19 cellular contexts compared by ENCODE assay signal in the genomic region with DNA sequence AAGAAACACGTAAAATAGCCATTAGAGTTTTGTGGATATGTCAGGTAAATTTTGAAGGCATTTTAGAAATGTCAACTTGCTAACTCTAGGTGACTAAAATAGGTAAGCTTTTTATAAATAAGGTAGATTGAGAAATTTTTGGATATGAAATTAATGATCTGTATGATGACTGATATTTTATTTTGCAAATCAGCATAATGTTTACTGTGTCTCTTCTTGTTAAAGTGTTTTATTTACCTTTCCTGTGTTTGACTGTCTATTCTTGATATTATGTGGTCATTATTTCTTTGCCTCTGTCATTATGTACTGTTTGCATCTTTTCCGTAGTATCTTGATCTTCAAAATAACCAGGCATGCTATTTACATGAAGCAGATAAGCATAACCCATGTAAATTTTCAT. TPM values are rescaled to one million over a fixed set of nuclear protein-coding genes. Genes with fewer than 3 reads are reported as not detected.
DNase-seq lines count a peak whose midpoint lies in the region; ATAC-seq, FAIRE-seq and TF ChIP-seq lines count a peak whose summit lies in the region.
"Had no signal": no experiment of that assay in that cellular context is flagged by ENCODE, and none has a peak within 500 bp of the region (broad histone marks: within the 10 kb centered on the region; RNA-seq: fewer than 3 reads in every experiment).

No MANE protein-coding gene starts in this region.

- H3F3A ChIP-seq in SK-N-SH (replicated peaks; ENCODE audit: insufficient read depth) (peaks cover 19% of the 10 kb centered on the region), PC-3 (ENCODE audit: low read length, unreplicated experiment) (no peaks in the 10 kb centered on the region)

- H3K9ac ChIP-seq in SK-N-SH (no peak overlapping the region), PC-3 (ENCODE audit: low read length) (no peak overlapping the region)
- H3K9ac ChIP-seq: GM23248 had no signal

- DNase-seq in A549 (ENCODE audit: low read depth in 1 of 2, low spot score in 1 of 2) (no peak), NCI-H526 treated with DMSO at 0.1 percent for 48 hours (lab: John Stamatoyannopoulos, UW) (peak; percentile 57), SK-N-SH (no peak), NCI-H524 treated with DMSO at 0.1 percent for 48 hours (lab: John Stamatoyannopoulos, UW) (no peak), PC-3 (no peak)
- DNase-seq: ACHN; Caco-2; CD4-positive, alpha-beta T cell; GF-D8; GM23248; HCEC 1CT; IMR-90; KBM-7 had no signal

- H3K4me1 ChIP-seq in A549 (no peaks in the 10 kb centered on the region), SK-N-SH (ENCODE audit: control insufficient read depth in 1 of 2, insufficient read depth in 2 of 2, low read depth in 1 of 2, low read length in 1 of 2) (no peaks in the 10 kb centered on the region), PC-3 (ENCODE audit: insufficient read depth, low read length) (no peaks in the 10 kb centered on the region)
- H3K4me1 ChIP-seq: Caco-2 had no signal

- BruUV-seq in PC-3 (replicated peaks; lab: Mats Ljungman, UMichigan): no TSS peak

- H4K20me1 ChIP-seq in SK-N-SH (ENCODE audit: insufficient read depth): no peaks in the 10 kb centered on the region
- H4K20me1 ChIP-seq in PC-3 (ENCODE audit: low read length): no peaks in the 10 kb centered on the region

- intact Hi-C loops in PC-3 (cut with micrococcal nuclease): no loop called here

- POLR2A ChIA-PET in A549 (lab: Yijun Ruan, JAX) (no interaction called here), SK-N-SH (lab: Yijun Ruan, JAX) (no interaction called here), PC-3 (lab: Charles Lee; ENCODE audit: unreplicated experiment) (no interaction called here)

- H3K9me2 ChIP-seq in SK-N-SH (no peaks in the 10 kb centered on the region), PC-3 (replicated peaks; ENCODE audit: low read length) (no peaks in the 10 kb centered on the region)

- FAIRE-seq in A549 (lab: Jason Lieb, UNC) (peak; percentile 98), G401.6 (lab: Jason Lieb, UNC) (peak; percentile 41), islet of Langerhans (lab: Jason Lieb, UNC) (peak; percentile 83)
- FAIRE-seq: D721Med, GM12878 had no signal

- CTCF ChIA-PET in A549 (lab: Yijun Ruan, JAX): no interaction called here
- CTCF ChIA-PET in SK-N-SH (lab: Yijun Ruan, JAX): interaction anchor here (1.0 kb wide), 1 partner anchor 14 kb away, joined by 3 read pairs; no protein-coding TSS in a partner anchor
- CTCF ChIA-PET in PC-3 (lab: Charles Lee): no interaction called here

- ATAC-seq in A549: no peak
- no peak for ATAC-seq in PC-3

- H3K27me3 ChIP-seq in SK-N-SH (ENCODE audit: insufficient read depth) (no peaks in the 10 kb centered on the region), PC-3 (ENCODE audit: low read length) (no peaks in the 10 kb centered on the region)

- TF ChIP-seq CTCF in A549 (IDR thresholded peaks at IDR 0.05) (no peak), SK-N-SH (IDR thresholded peaks at IDR 0.05) (no peak), PC-3 (conservative IDR thresholded peaks at IDR 0.05; ENCODE audit: low read depth, low read length) (no peak)

- TF ChIP-seq RAD21 in A549 (conservative IDR thresholded peaks at IDR 0.05 in 1 of 2, IDR thresholded peaks at IDR 0.05 in 1 of 2): no peak
- no peak for TF ChIP-seq RAD21 in SK-N-SH (IDR thresholded peaks at IDR 0.05; ENCODE audit: low read length)

- no peak overlapping the region for H3K27ac ChIP-seq in A549
- no peak overlapping the region for H3K27ac ChIP-seq in SK-N-SH (ENCODE audit: low read depth in 2 of 2, low read length in 1 of 2)
- no peak overlapping the region for H3K27ac ChIP-seq in PC-3 (ENCODE audit: low read length)
- H3K27ac ChIP-seq: C4-2B, GM23248, HL-60 had no signal

- peaks cover 4 to 17% of the 10 kb centered on the region in 2 experiments for H3K36me3 ChIP-seq in SK-N-SH (replicated peaks in 1 of 2; ENCODE audit: control insufficient read depth in 1 of 2, insufficient read depth in 2 of 2, low read length in 1 of 2)
- no peaks in the 10 kb centered on the region for H3K36me3 ChIP-seq in PC-3 (ENCODE audit: low read depth, low read length)

- no peak overlapping the region for H2AFZ ChIP-seq in SK-N-SH (ENCODE audit: low read depth)
- no peak overlapping the region for H2AFZ ChIP-seq in PC-3 (ENCODE audit: low read length)
- H2AFZ ChIP-seq: GM23248 had no signal

- no peak overlapping the region for H3K4me2 ChIP-seq in A549
- no peak overlapping the region for H3K4me2 ChIP-seq in SK-N-SH
- no peak overlapping the region for H3K4me2 ChIP-seq in PC-3 (ENCODE audit: low read length)

- WGBS in A549 (ENCODE audit: missing lambda C conversion rate): 92% methylated on average over 2 of the region's 2 CpGs
- 97% methylated on average over 2 of the region's 2 CpGs for WGBS in SK-N-SH (ENCODE audit: low lambda C conversion rate)

- H3K79me2 ChIP-seq in SK-N-SH (ENCODE audit: insufficient read depth) (peaks cover 27% of the 10 kb centered on the region), PC-3 (ENCODE audit: low read length) (no peaks in the 10 kb centered on the region)

- TF ChIP-seq EP300 in A549 (IDR thresholded peaks at IDR 0.05) (no peak), SK-N-SH (IDR thresholded peaks at IDR 0.05; ENCODE audit: borderline replicate concordance in 1 of 2, low read depth in 1 of 2, low read length in 1 of 2) (no peak)

- no peak for TF ChIP-seq POLR2A in A549 (IDR thresholded peaks at IDR 0.05; ENCODE audit: low read length)

- H3K9me3 ChIP-seq in A549 (no peaks in the 10 kb centered on the region), SK-N-SH (0 out of 2 replicates have a peak, but pooled peaks cover 4% of the 10 kb centered on the region), PC-3 (ENCODE audit: low read length) (no peaks in the 10 kb centered on the region)
- H3K9me3 ChIP-seq: Caco-2 had no signal

- H3K4me3 ChIP-seq in A549 (no peak overlapping the region), SK-N-SH (ENCODE audit: low read depth in 2 of 2, low read length in 1 of 2) (no peak overlapping the region), PC-3 (ENCODE audit: low read length) (no peak overlapping the region)
- H3K4me3 ChIP-seq: GM12878, GM23248 had no signal

TF ChIP-seq in A549, 52 proteins besides CTCF, POLR2A, EP300 and RAD21:
- no peak for TF ChIP-seq NFE2L2 (conservative IDR thresholded peaks at IDR 0.05; ENCODE audit: low read length)
- TF ChIP-seq MAFK (IDR thresholded peaks at IDR 0.05; ENCODE audit: partially characterized antibody): peak; percentile 57

TF ChIP-seq in SK-N-SH, 30 proteins besides CTCF, POLR2A, EP300 and RAD21 (continues in another document):
- TF ChIP-seq, protein P1, sequence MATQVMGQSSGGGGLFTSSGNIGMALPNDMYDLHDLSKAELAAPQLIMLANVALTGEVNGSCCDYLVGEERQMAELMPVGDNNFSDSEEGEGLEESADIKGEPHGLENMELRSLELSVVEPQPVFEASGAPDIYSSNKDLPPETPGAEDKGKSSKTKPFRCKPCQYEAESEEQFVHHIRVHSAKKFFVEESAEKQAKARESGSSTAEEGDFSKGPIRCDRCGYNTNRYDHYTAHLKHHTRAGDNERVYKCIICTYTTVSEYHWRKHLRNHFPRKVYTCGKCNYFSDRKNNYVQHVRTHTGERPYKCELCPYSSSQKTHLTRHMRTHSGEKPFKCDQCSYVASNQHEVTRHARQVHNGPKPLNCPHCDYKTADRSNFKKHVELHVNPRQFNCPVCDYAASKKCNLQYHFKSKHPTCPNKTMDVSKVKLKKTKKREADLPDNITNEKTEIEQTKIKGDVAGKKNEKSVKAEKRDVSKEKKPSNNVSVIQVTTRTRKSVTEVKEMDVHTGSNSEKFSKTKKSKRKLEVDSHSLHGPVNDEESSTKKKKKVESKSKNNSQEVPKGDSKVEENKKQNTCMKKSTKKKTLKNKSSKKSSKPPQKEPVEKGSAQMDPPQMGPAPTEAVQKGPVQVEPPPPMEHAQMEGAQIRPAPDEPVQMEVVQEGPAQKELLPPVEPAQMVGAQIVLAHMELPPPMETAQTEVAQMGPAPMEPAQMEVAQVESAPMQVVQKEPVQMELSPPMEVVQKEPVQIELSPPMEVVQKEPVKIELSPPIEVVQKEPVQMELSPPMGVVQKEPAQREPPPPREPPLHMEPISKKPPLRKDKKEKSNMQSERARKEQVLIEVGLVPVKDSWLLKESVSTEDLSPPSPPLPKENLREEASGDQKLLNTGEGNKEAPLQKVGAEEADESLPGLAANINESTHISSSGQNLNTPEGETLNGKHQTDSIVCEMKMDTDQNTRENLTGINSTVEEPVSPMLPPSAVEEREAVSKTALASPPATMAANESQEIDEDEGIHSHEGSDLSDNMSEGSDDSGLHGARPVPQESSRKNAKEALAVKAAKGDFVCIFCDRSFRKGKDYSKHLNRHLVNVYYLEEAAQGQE (IDR thresholded peaks at IDR 0.05; ENCODE audit: low read depth, low read length): no peak
- TF ChIP-seq NFIC (IDR thresholded peaks at IDR 0.05; ENCODE audit: borderline replicate concordance) (no peak), SMC3 (IDR thresholded peaks at IDR 0.05; ENCODE audit: low read depth, low read length) (no peak), RCOR1 (IDR thresholded peaks at IDR 0.05; ENCODE audit: low read length) (no peak), FOXJ3 (CRISPR knock-in tag; IDR thresholded peaks at IDR 0.05) (no peak), SIN3A (IDR thresholded peaks at IDR 0.05; ENCODE audit: borderline replicate concordance, low read depth, low read length) (no peak)
- TF ChIP-seq, protein P2, sequence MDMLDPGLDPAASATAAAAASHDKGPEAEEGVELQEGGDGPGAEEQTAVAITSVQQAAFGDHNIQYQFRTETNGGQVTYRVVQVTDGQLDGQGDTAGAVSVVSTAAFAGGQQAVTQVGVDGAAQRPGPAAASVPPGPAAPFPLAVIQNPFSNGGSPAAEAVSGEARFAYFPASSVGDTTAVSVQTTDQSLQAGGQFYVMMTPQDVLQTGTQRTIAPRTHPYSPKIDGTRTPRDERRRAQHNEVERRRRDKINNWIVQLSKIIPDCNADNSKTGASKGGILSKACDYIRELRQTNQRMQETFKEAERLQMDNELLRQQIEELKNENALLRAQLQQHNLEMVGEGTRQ (IDR thresholded peaks at IDR 0.05; ENCODE audit: borderline replicate concordance, low read depth, low read length): no peak

RNA-seq across cellular contexts. Expression of a gene that starts 58.4 kb away (rescaled TPM):
- polyA plus RNA-seq in A549 (2011; rRNA removed) (30.0 and 34.6 TPM in 2 replicates), A549 (2017; fragmentation: RNase III; extraction: RNeasy Plus Mini Kit Qiagen cat#74134 plus additional on column Dnase treatment) (12.4 to 15.7 TPM (median 15.7 TPM) in 3 replicates), SK-N-SH (2012; rRNA removed) (12.6 and 14.2 TPM in 2 replicates)
- polyA plus RNA-seq in A549 (2012; cell fraction: cytosol; rRNA removed): 9.9 and 10.9 TPM in 2 replicates
- 6.8 and 7.9 TPM in 2 replicates for polyA plus RNA-seq in A549 (2012; cell fraction: nucleus; rRNA removed)
- polyA minus RNA-seq in A549 (2011; rRNA and poly(A)+ RNA removed): 35.1 and 39.4 TPM in 2 replicates
- 10.9 and 11.8 TPM in 2 replicates for polyA plus RNA-seq in SK-N-SH (2012; cell fraction: cytosol; rRNA removed)
- polyA plus RNA-seq in SK-N-SH (2012; cell fraction: nucleus; rRNA removed): 18.3 and 22.0 TPM in 2 replicates
- 6.5 and 9.1 TPM in 2 replicates for total RNA-seq in PC-3 (2014; rRNA removed)
